ENCODE assay signal across 8 cellular contexts in the genomic region with DNA sequence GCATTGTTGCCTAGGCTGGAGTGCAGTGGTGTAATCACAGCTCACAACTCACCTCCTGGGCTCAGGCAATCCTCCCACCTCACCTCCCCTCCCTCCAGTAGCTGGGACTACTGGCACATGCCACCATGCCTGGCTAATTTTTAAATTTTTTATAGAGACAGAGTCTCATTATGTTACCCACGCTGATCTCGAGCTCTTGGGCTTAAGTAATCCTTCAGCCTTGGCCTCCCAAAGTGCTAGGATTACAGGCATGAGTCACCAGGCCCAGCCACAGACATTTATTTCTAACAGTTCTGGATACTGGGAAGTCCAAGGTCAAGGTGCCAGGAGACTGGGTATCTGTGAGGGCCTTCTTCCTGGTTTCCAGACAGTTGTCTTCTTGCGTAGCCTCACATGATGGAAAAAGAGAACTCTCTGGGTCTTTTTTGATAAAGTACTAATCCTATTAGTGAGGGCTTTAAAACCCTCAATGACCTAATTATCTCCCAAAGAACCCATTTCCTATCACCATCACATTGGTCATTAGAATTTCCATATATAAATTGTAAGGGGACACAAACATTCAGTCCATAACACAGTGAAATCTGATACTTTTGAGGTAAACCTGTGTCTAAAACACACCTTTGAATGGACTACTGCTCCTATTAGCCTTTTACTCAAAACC.
DNase-seq lines count a peak whose midpoint lies in the region; TF ChIP-seq lines count a peak whose summit lies in the region.

No MANE protein-coding gene starts in this region.

- no peaks in the 10 kb centered on the region for H4K20me1 ChIP-seq in Loucy (ENCODE audit: insufficient read depth, low read length, poor library complexity, severe bottlenecking)
- no peaks in the 10 kb centered on the region for H4K20me1 ChIP-seq in Karpas-422 (ENCODE audit: insufficient read depth, low read depth, low read length)

- H3F3A ChIP-seq in Loucy (ENCODE audit: low read depth) = no peaks in the 10 kb centered on the region

- DNase-seq in cardiac fibroblast (ENCODE audit: low read depth in 2 of 2) = peak; percentile 74 to 82
- DNase-seq in activated T-cell treated with anti-CD3 and anti-CD28 coated beads, Interleukin-2, amount 50 U/mL, for 48 hours = no peak
- no peak for DNase-seq in HUDEP-2 (lab: John Stamatoyannopoulos, UW; ENCODE audit: unreplicated experiment in 76 of 76)
- no peak for DNase-seq in HuH-7.5 (ENCODE audit: low spot score)
- no peak for DNase-seq in Karpas-422

- H3K9ac ChIP-seq in Loucy (ENCODE audit: low read depth, low read length, poor library complexity, severe bottlenecking) (peak overlapping the region; percentile 29), mucosa of rectum (ENCODE audit: low read depth in 1 of 2, low read length in 2 of 2) (peak overlapping the region in 1 of 2 donors; percentile 33), Karpas-422 (ENCODE audit: low read length) (no peak overlapping the region)

- H3K4me3 ChIP-seq in ACC112 (ENCODE audit: low read depth, low read length) (peak overlapping the region; percentile 78), Loucy (ENCODE audit: low read length, poor library complexity, severe bottlenecking) (peak overlapping the region; percentile 4), cardiac fibroblast (replicated peaks in 1 of 2; ENCODE audit: low read depth in 2 of 2, low read length in 2 of 2) (no peak overlapping the region), mucosa of rectum (ENCODE audit: low read length in 2 of 2) (peak overlapping the region in 1 of 2 donors; percentile 5), Karpas-422 (ENCODE audit: low read length) (no peak overlapping the region)

- TF ChIP-seq CTCF in Loucy (conservative IDR thresholded peaks at IDR 0.05; ENCODE audit: low read length) = no peak
- TF ChIP-seq CTCF in cardiac fibroblast (IDR thresholded peaks at IDR 0.05; ENCODE audit: low read depth, low read length) = no peak

- H3K4me2 ChIP-seq in Loucy (ENCODE audit: low read depth, low read length, poor library complexity, severe bottlenecking) (peak overlapping the region; percentile 59), Karpas-422 (ENCODE audit: low read depth, low read length, poor library complexity, severe bottlenecking) (no peak overlapping the region)

- peaks cover 37% of the 10 kb centered on the region for H3K79me2 ChIP-seq in ACC112 (ENCODE audit: control insufficient read depth, insufficient read depth, low read length, unreplicated experiment)
- H3K79me2 ChIP-seq in Loucy (ENCODE audit: insufficient read depth, low read length) = peaks cover 44% of the 10 kb centered on the region
- H3K79me2 ChIP-seq in Karpas-422 (ENCODE audit: low read length) = peaks cover 54% of the 10 kb centered on the region

- H3K9me3 ChIP-seq in Loucy (ENCODE audit: insufficient read depth, low read depth, low read length) (no peaks in the 10 kb centered on the region), mucosa of rectum (ENCODE audit: control insufficient read depth in 2 of 2, low read length in 2 of 2) (no peaks in the 10 kb centered on the region), Karpas-422 (ENCODE audit: low read length) (no peaks in the 10 kb centered on the region)

- no peaks in the 10 kb centered on the region for H3K9me2 ChIP-seq in Loucy (replicated peaks; ENCODE audit: low read depth, low read length)
- no peaks in the 10 kb centered on the region for H3K9me2 ChIP-seq in Karpas-422 (replicated peaks; ENCODE audit: insufficient read depth, low read length)

- peak overlapping the region; percentile 95 for H3K27ac ChIP-seq in ACC112 (ENCODE audit: low read depth, low read length)
- peak overlapping the region; percentile 44 to 68 for H3K27ac ChIP-seq in mucosa of rectum (ENCODE audit: low read depth in 2 of 2, low read length in 2 of 2)
- H3K27ac ChIP-seq in Karpas-422 (ENCODE audit: low read length) = no peak overlapping the region

- H3K36me3 ChIP-seq in ACC112 (ENCODE audit: insufficient read depth, low read length) (no peaks in the 10 kb centered on the region), Loucy (ENCODE audit: insufficient read depth, low read length) (peaks cover 5% of the 10 kb centered on the region; the same call in 1 of the 2 replicates), mucosa of rectum (ENCODE audit: control insufficient read depth in 2 of 2, insufficient read depth in 2 of 2, low read length in 2 of 2) (no peaks in the 10 kb centered on the region), Karpas-422 (ENCODE audit: insufficient read depth, low read length) (no peaks in the 10 kb centered on the region)

- H3K4me1 ChIP-seq in ACC112 (ENCODE audit: control insufficient read depth, insufficient read depth, low read length, unreplicated experiment) = peaks cover 26% of the 10 kb centered on the region
- peaks cover 12% of the 10 kb centered on the region for H3K4me1 ChIP-seq in Loucy (ENCODE audit: insufficient read depth, low read length, poor library complexity, severe bottlenecking)
- peaks cover 6 to 16% of the 10 kb centered on the region in 2 donors for H3K4me1 ChIP-seq in mucosa of rectum (ENCODE audit: control insufficient read depth in 2 of 2, insufficient read depth in 2 of 2, low read length in 2 of 2)
- peaks cover 12% of the 10 kb centered on the region for H3K4me1 ChIP-seq in Karpas-422 (ENCODE audit: low read length)

- no peak overlapping the region for H2AFZ ChIP-seq in ACC112 (ENCODE audit: low read length, unreplicated experiment)
- no peak overlapping the region for H2AFZ ChIP-seq in Loucy (ENCODE audit: low read length)
- no peak overlapping the region for H2AFZ ChIP-seq in Karpas-422 (ENCODE audit: low read length)

- H3K27me3 ChIP-seq in ACC112 (ENCODE audit: insufficient read depth, low read length) (no peaks in the 10 kb centered on the region), Loucy (ENCODE audit: insufficient read depth, low read length, poor library complexity, severe bottlenecking) (no peaks in the 10 kb centered on the region), mucosa of rectum (ENCODE audit: control insufficient read depth in 2 of 2, insufficient read depth in 2 of 2, low read length in 2 of 2) (no peaks in the 10 kb centered on the region), Karpas-422 (ENCODE audit: low read length) (no peaks in the 10 kb centered on the region)

Comparison
In these comparisons a context has a peak if more than half of its experiments do, and no peak if none do; other contexts are left out.
1. H3K4me3 ChIP-seq: peak in ACC112 (single experiment) and Loucy (single experiment); none in cardiac fibroblast (0 of 2) and Karpas-422 (single experiment).
2. DNase-seq: peak in cardiac fibroblast (2 of 2); none in activated T-cell treated with anti-CD3 and anti-CD28 coated beads, Interleukin-2, amount 50 U/mL, for 48 hours (0 of 2), HUDEP-2 (0 of 76), HuH-7.5 (single experiment) and Karpas-422 (single experiment).